Comparison of ENCODE assay signal across 9 cellular contexts in the genomic region with DNA sequence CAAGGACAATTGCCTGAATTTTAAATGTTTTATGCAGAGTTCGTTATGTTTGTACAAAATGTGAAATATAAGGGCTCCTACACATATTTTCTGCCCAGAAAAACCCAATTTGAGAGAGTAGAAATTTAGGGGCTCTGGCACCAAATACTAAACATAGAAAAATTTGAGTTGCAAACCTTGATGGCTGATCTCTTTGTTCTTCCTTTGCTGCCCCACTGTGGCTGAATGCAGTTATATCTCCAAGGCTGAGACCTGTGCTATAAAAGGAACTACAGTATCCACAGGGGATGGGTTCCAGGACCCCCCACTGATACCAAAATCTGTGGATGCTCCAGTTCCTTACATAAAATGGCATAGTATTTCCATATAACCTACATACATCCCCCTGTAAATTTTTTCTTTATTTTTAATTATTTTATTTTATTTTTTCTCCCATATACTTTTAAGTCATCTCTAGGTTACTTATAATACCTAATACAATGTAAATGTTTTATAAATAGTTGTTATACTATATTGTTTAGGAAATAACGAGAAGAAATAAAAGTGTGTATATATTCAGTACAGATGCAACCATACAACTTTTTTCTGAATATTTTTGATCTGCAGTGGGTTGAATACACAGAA. TPM values are rescaled to one million over a fixed set of nuclear protein-coding genes. Genes with fewer than 3 reads are reported as not detected.
DNase-seq lines count a peak whose midpoint lies in the region; ATAC-seq and TF ChIP-seq lines count a peak whose summit lies in the region.
"Had no signal": no experiment of that assay in that cellular context is flagged by ENCODE, and none has a peak within 500 bp of the region (broad histone marks: within the 10 kb centered on the region; RNA-seq: fewer than 3 reads in every experiment).

No MANE protein-coding gene starts in this region.

- BruUV-seq in HCT116 (replicated peaks; lab: Mats Ljungman, UMichigan) = no TSS peak

- ATAC-seq in HCT116 (peak; percentile 93), GM21390 (IDR thresholded peaks at IDR 0.05; ENCODE audit: unreplicated experiment) (no peak), HG03469 (IDR thresholded peaks at IDR 0.05; ENCODE audit: unreplicated experiment) (no peak)

- TF ChIP-seq CTCF in HCT116 (IDR thresholded peaks at IDR 0.05 in 2 of 3, conservative IDR thresholded peaks at IDR 0.05 in 1 of 3; ENCODE audit: borderline replicate concordance in 1 of 3, insufficient read depth in 1 of 3, low read depth in 2 of 3, low read length in 2 of 3) (peak; percentile 81 to 92 (median 83)), OCI-LY3 (IDR thresholded peaks at IDR 0.05; ENCODE audit: low read depth, low read length) (peak; percentile 51), astrocyte of the cerebellum (IDR thresholded peaks at IDR 0.05; ENCODE audit: low read depth, low read length, missing control alignments) (peak; percentile 70)

- H3K27me3 ChIP-seq in HCT116 (ENCODE audit: insufficient read depth, low read length) = no peaks in the 10 kb centered on the region
- peaks cover 2% of the 10 kb centered on the region for H3K27me3 ChIP-seq in OCI-LY3 (ENCODE audit: low read depth, low read length)

- no peak for TF ChIP-seq POLR2A in HCT116 (IDR thresholded peaks at IDR 0.05; ENCODE audit: borderline replicate concordance, extremely low read depth, insufficient read depth, insufficient read length)

- in situ Hi-C loops in astrocyte of the cerebellum (cut with HindIII; ENCODE audit: low sequenced_read_pairs) = no loop called here

- H4K20me1 ChIP-seq in HCT116 (ENCODE audit: insufficient read depth) = no peaks in the 10 kb centered on the region
- no peaks in the 10 kb centered on the region for H4K20me1 ChIP-seq in OCI-LY3 (ENCODE audit: insufficient read depth, low read length)

- POLR2A ChIA-PET in HCT116 (lab: Charles Lee) = no interaction called here

- H3K27ac ChIP-seq in HCT116 (ENCODE audit: low read depth, low read length) = no peak overlapping the region
- no peak overlapping the region for H3K27ac ChIP-seq in OCI-LY3 (ENCODE audit: low read length)

- RAD21 ChIA-PET in HCT116 (lab: Charles Lee; ENCODE audit: low non-redundant PET in 1 of 2, low total read pairs in 2 of 2, uncharacterized antibody in 2 of 2, unreplicated experiment in 2 of 2) = interaction anchor here in 1 of 2 experiments (0.7 kb wide), 1 partner anchor 322 kb away, joined by 3 read pairs; no protein-coding TSS in a partner anchor

- peak; percentile 95 for TF ChIP-seq RAD21 in HCT116 (IDR thresholded peaks at IDR 0.05; ENCODE audit: low read depth)

- H3K4me2 ChIP-seq in HCT116 (ENCODE audit: low read length) (no peak overlapping the region), OCI-LY3 (ENCODE audit: low read length) (no peak overlapping the region)

- H3K79me2 ChIP-seq in HCT116 (ENCODE audit: insufficient read depth, low read length) (no peaks in the 10 kb centered on the region), OCI-LY3 (ENCODE audit: low read length) (no peaks in the 10 kb centered on the region)

- no peak overlapping the region for H2AFZ ChIP-seq in HCT116 (ENCODE audit: low read depth, low read length, poor library complexity, severe bottlenecking)
- H2AFZ ChIP-seq in OCI-LY3 (ENCODE audit: low read depth, low read length) = no peak overlapping the region

- intact Hi-C loops in HCT116 (cut with micrococcal nuclease) = loop anchor here (1.0 to 2.0 kb wide), 4 partner anchors 83 to 497 kb away; no protein-coding TSS in a partner anchor

- H3K9ac ChIP-seq in HCT116 (ENCODE audit: low read length) (no peak overlapping the region), OCI-LY3 (ENCODE audit: low read length) (no peak overlapping the region)

- H3K4me1 ChIP-seq in HCT116 (ENCODE audit: control insufficient read depth in 1 of 2, insufficient read depth in 2 of 2, low read length in 2 of 2) (no peaks in the 10 kb centered on the region), OCI-LY3 (ENCODE audit: low read length) (peaks cover 3% of the 10 kb centered on the region; the same call in 1 of the 2 replicates)

- H3K4me3 ChIP-seq in HCT116 (replicated peaks in 1 of 2; ENCODE audit: low read depth in 1 of 2, low read length in 2 of 2) (no peak overlapping the region), OCI-LY3 (ENCODE audit: low read length) (no peak overlapping the region), astrocyte of the cerebellum (ENCODE audit: low read depth, low read length) (no peak overlapping the region)

- no peaks in the 10 kb centered on the region for H3K36me3 ChIP-seq in HCT116 (ENCODE audit: control insufficient read depth in 1 of 2, insufficient read depth in 2 of 2, low read length in 2 of 2)
- no peaks in the 10 kb centered on the region for H3K36me3 ChIP-seq in OCI-LY3 (replicated peaks; ENCODE audit: low read depth, low read length)

- CTCF ChIA-PET in HCT116 (lab: Charles Lee) = interaction anchor here (1.0 to 1.9 kb wide), 7 partner anchors 17 to 322 kb away, joined by 3 to 10 read pairs (median 5); partner anchors contain the start of gene SFR1

- DNase-seq in COR-L47 (lab: John Stamatoyannopoulos, UW) (peak; percentile 43), HCT116 (ENCODE audit: low read depth, low spot score) (peak; percentile 41), astrocyte of the cerebellum (ENCODE audit: low read depth) (peak; percentile 33), hypothalamus (lab: John Stamatoyannopoulos, UW) (peak in 27 of 51 donors; percentile 1 to 71 (median 28))
- DNase-seq in stimulated activated CD4-positive, alpha-beta T cell treated with anti-CD3 and anti-CD28 coated beads, Interleukin-1b, Interleukin-23, amount 100 ng/mL, for 24 hours (ENCODE audit: low read depth in 4 of 4, low spot score in 1 of 4) = peak in 3 of 4 experiments; percentile 6 to 21 (median 7)

- H3K9me2 ChIP-seq in HCT116 (ENCODE audit: insufficient read depth) = no peaks in the 10 kb centered on the region

- H3K9me3 ChIP-seq in HCT116 (ENCODE audit: control insufficient read depth in 1 of 2, insufficient read depth in 1 of 2, low read depth in 1 of 2, low read length in 2 of 2) = no peaks in the 10 kb centered on the region
- H3K9me3 ChIP-seq in OCI-LY3 (ENCODE audit: insufficient read depth, low read length) = no peaks in the 10 kb centered on the region

TF ChIP-seq in HCT116, 20 proteins besides CTCF, POLR2A, EP300 and RAD21:
- peak; percentile 57 for TF ChIP-seq YY1 (IDR thresholded peaks at IDR 0.05; ENCODE audit: extremely low read depth, insufficient replicate concordance, low read depth, low read length)
- no peak for TF ChIP-seq POLR2AphosphoS5 (IDR thresholded peaks at IDR 0.05; ENCODE audit: low read depth, low read length)
- TF ChIP-seq ZNF274 (IDR thresholded peaks at IDR 0.05; ENCODE audit: low read depth, low read length) = no peak
- TF ChIP-seq ZFX (IDR thresholded peaks at IDR 0.05) = no peak

RNA-seq across cellular contexts. Expression of gene CFAP43, which starts 22.5 kb away (rescaled TPM):
- total RNA-seq in HCT116 (2021; ENCODE audit: unreplicated experiment) = 4.0 TPM
- 0.65 and 1.5 TPM in 2 replicates for polyA plus RNA-seq in HCT116 (2012)
- total RNA-seq: T-helper 1 cell treated with Interleukin-12 subunit alpha and Interleukin-12 subunit beta and Interleukin-4 antibody, amounts not matched to agents 30 ng/mL and 1 ng/mL, for 36 hours had no signal

RNA-seq across cellular contexts. Expression of gene GSTO1, which starts 45.0 kb away (rescaled TPM):
- 179 TPM for total RNA-seq in HCT116 (2021; ENCODE audit: unreplicated experiment)
- 130 and 156 TPM in 2 replicates for polyA plus RNA-seq in HCT116 (2012)

RNA-seq across cellular contexts. Expression of gene GSTO2, which starts 59.3 kb away (rescaled TPM):
- 115 TPM for total RNA-seq in HCT116 (2021; ENCODE audit: unreplicated experiment)
- 104 and 131 TPM in 2 replicates for polyA plus RNA-seq in HCT116 (2012)
